25 cellular contexts compared by ENCODE assay signal in the genomic region with DNA sequence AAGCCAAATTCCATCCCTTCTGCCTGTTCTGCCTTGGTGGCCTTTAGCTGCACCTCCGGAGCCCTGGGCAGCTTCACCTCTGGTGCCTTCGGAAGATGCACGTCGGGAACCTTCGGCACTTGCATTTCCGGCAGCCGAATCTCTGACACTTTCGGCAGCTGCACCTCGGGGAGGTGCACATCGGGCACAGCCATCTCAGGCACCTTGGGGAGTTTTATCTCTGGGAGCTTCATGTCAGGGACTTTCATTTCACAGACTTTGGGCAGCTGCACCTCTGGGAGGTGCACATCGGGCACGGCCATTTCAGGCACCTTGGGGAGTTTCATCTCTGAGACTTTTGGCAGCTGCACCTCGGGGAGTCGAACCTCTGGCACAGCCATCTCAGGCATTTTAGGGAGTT. TPM values are rescaled to one million over a fixed set of nuclear protein-coding genes. Genes with fewer than 3 reads are reported as not detected.
"Had no signal": no experiment of that assay in that cellular context is flagged by ENCODE, and none has a peak within 500 bp of the region (broad histone marks: within the 10 kb centered on the region; RNA-seq: fewer than 3 reads in every experiment).

No MANE protein-coding gene starts in this region.

- H3K36me3 Mint-ChIP-seq: memory B cell; stimulated activated effector memory CD8-positive, alpha-beta T cell treated with anti-CD3 and anti-CD28 coated beads, Interleukin-12 subunit alpha, Interleukin-12 subunit beta, amount 100 ng/mL, for 72 hours had no signal

- H3K27me3 ChIP-seq: pancreas, stomach, thyroid gland, vagina had no signal

- ATAC-seq: effector memory CD8-positive, alpha-beta T cell; naive thymus-derived CD4-positive, alpha-beta T cell; pancreas; sciatic nerve; stimulated activated effector memory CD8-positive, alpha-beta T cell treated with anti-CD3 and anti-CD28 coated beads, Interleukin-12 subunit alpha, Interleukin-12 subunit beta, amount 100 ng/mL, for 72 hours had no signal

- H3K4me2 ChIP-seq: smooth muscle cell had no signal

- H3K27ac Mint-ChIP-seq: effector memory CD8-positive, alpha-beta T cell; immature natural killer cell; memory B cell; naive thymus-derived CD4-positive, alpha-beta T cell; nephron; progenitor cell of endocrine pancreas; stimulated activated effector memory CD8-positive, alpha-beta T cell treated with anti-CD3 and anti-CD28 coated beads, Interleukin-12 subunit alpha, Interleukin-12 subunit beta, amount 100 ng/mL, for 72 hours had no signal

- H3K4me3 Mint-ChIP-seq: effector memory CD8-positive, alpha-beta T cell; immature natural killer cell; memory B cell; naive thymus-derived CD4-positive, alpha-beta T cell; nephron; stimulated activated effector memory CD8-positive, alpha-beta T cell treated with anti-CD3 and anti-CD28 coated beads, Interleukin-12 subunit alpha, Interleukin-12 subunit beta, amount 100 ng/mL, for 72 hours had no signal

- H3K9me3 ChIP-seq: pancreas, stomach, thyroid gland, vagina had no signal

- H3K36me3 ChIP-seq: pancreas, vagina had no signal

- H3K4me1 ChIP-seq: pancreas had no signal

- H3K27ac ChIP-seq: pancreas, stomach, thyroid gland, vagina had no signal

- H3K4me3 ChIP-seq: lung, pancreas, smooth muscle cell, stomach, thyroid gland, vagina had no signal

- H3K9me3 Mint-ChIP-seq: effector memory CD8-positive, alpha-beta T cell; immature natural killer cell; memory B cell; naive thymus-derived CD4-positive, alpha-beta T cell; nephron; stimulated activated effector memory CD8-positive, alpha-beta T cell treated with anti-CD3 and anti-CD28 coated beads, Interleukin-12 subunit alpha, Interleukin-12 subunit beta, amount 100 ng/mL, for 72 hours had no signal

- DNase-seq: cortex of kidney; effector memory CD8-positive, alpha-beta T cell; hypothalamus; immature natural killer cell; islet precursor cell; midbrain; naive thymus-derived CD4-positive, alpha-beta T cell; occipital lobe; pancreas; stimulated activated CD4-positive, alpha-beta T cell treated with anti-CD3 and anti-CD28 coated beads, Interleukin-2, amount 100 ng/mL, for 24 hours; stimulated activated CD4-positive, alpha-beta T cell treated with anti-CD3 and anti-CD28 coated beads, Interleukin-4, amount 100 ng/mL, for 24 hours; stimulated activated naive CD4-positive, alpha-beta T cell treated with Interleukin-2 at 50 U/mL for 16 hours; stomach; thyroid gland; trophoblast cell had no signal

RNA-seq across cellular contexts. Expression of a gene that starts 6.0 kb away (rescaled TPM):
- total RNA-seq: frontal cortex, mucosa of gallbladder, progenitor cell of endocrine pancreas, smooth muscle cell, stomach had no signal
- polyA plus RNA-seq: naive thymus-derived CD4-positive, alpha-beta T cell had no signal
